22 cellular contexts compared by ENCODE assay signal in the genomic region with DNA sequence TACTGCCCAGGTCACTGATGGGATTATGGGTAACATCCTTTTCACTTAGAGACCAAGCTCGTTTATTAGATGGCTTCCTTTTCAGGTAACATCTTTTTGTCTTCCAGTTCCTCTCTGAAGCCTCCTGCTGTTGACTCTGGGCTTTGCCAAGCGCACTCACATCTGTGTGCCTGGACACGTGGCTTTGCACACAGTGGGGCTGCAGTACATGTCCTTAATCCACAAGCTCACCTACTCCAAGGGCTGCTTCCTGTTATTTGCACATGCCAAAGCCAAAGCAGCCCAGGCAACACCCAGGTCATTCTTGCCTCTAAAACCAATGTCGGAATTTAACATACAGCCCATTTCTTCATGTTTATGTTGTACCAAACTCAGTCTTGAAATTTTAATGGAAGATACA.
A peak's percentile ranks its signal among the peaks of the same experiment; 100 is the strongest.
DNase-seq lines count a peak whose midpoint lies in the region; ATAC-seq, FAIRE-seq and TF ChIP-seq lines count a peak whose summit lies in the region.
"Had no signal": no experiment of that assay in that cellular context is flagged by ENCODE, and none has a peak within 500 bp of the region (broad histone marks: within the 10 kb centered on the region; RNA-seq: fewer than 3 reads in every experiment).

No MANE protein-coding gene starts in this region.

- H3K9me3 ChIP-seq in HepG2 (ENCODE audit: low read length), result no peaks in the 10 kb centered on the region
- H3K9me3 ChIP-seq in right lobe of liver, result no peaks in the 10 kb centered on the region
- no peaks in the 10 kb centered on the region for H3K9me3 ChIP-seq in K562 (replicated peaks; ENCODE audit: control insufficient read depth, insufficient read depth, low read depth, low read length)
- H3K9me3 ChIP-seq: BE2C had no signal

- TF ChIP-seq RAD21 in HepG2 (CRISPR knock-in tag; IDR thresholded peaks at IDR 0.05) (no peak), K562 (CRISPR knock-in tag; conservative IDR thresholded peaks at IDR 0.05 in 1 of 2, IDR thresholded peaks at IDR 0.05 in 1 of 2) (no peak)

- no peak overlapping the region for H3K4me3 Mint-ChIP-seq in WTC11
- H3K4me3 Mint-ChIP-seq in stimulated activated naive B cell treated with anti-CD40 and anti-IgM and Interleukin-4, amounts not matched to agents 10 μg/mL and 1 μg/mL and 100 μg/mL, for 72 hours, result no peak overlapping the region
- H3K4me3 Mint-ChIP-seq: CD4-positive, CD25-positive, alpha-beta regulatory T cell; CD8-positive, alpha-beta memory T cell; HFFc6; IgD-negative memory B cell had no signal

- CTCF ChIA-PET in HepG2 (lab: Yijun Ruan, JAX; ENCODE audit: low intra/inter-chr PET ratio, low total read pairs), result no interaction called here
- CTCF ChIA-PET in WTC11 (lab: Charles Lee), result no interaction called here
- CTCF ChIA-PET in K562 (lab: Yijun Ruan, JAX; ENCODE audit: low intra/inter-chr PET ratio), result no interaction called here

- H4K20me1 ChIP-seq in HepG2 (ENCODE audit: insufficient read depth, low read length), result no peaks in the 10 kb centered on the region
- H4K20me1 ChIP-seq in K562 (replicated peaks; ENCODE audit: control insufficient read depth, insufficient read depth, low read length), result no peaks in the 10 kb centered on the region; the same call in 1 of the 2 replicates

- BruUV-seq in HepG2 (replicated peaks; lab: Mats Ljungman, UMichigan) (no TSS peak), K562 (replicated peaks; lab: Mats Ljungman, UMichigan) (no TSS peak)

- H2AFZ ChIP-seq in HepG2 (ENCODE audit: low read length) (no peak overlapping the region), K562 (ENCODE audit: low read depth, low read length) (no peak overlapping the region)

- TF ChIP-seq POLR2A in HepG2 (IDR thresholded peaks at IDR 0.05; ENCODE audit: insufficient read depth in 1 of 2, low read depth in 2 of 2, low read length in 2 of 2), result no peak
- no peak for TF ChIP-seq POLR2A in right lobe of liver (IDR thresholded peaks at IDR 0.05)
- TF ChIP-seq POLR2A in K562 (conservative IDR thresholded peaks at IDR 0.05), result no peak

- no peaks in the 10 kb centered on the region for H3K9me3 Mint-ChIP-seq in WTC11
- H3K9me3 Mint-ChIP-seq in stimulated activated naive B cell treated with anti-CD40 and anti-IgM and Interleukin-4, amounts not matched to agents 10 μg/mL and 1 μg/mL and 100 μg/mL, for 72 hours, result peaks cover 0 to 3% of the 10 kb centered on the region in 2 donors
- H3K9me3 Mint-ChIP-seq: CD4-positive, CD25-positive, alpha-beta regulatory T cell; CD8-positive, alpha-beta memory T cell; HFFc6; IgD-negative memory B cell had no signal

- H3K4me3 ChIP-seq in HepG2 (replicated peaks in 1 of 3; ENCODE audit: insufficient read depth in 1 of 3, low read depth in 2 of 3, low read length in 3 of 3), result no peak overlapping the region
- no peak overlapping the region for H3K4me3 ChIP-seq in right lobe of liver
- no peak overlapping the region for H3K4me3 ChIP-seq in K562

- ATAC-seq in HepG2, result no peak
- no peak for ATAC-seq in right lobe of liver
- no peak for ATAC-seq in WTC11
- ATAC-seq in K562, result no peak
- no peak for ATAC-seq in stimulated activated naive B cell treated with anti-CD40 and anti-IgM and Interleukin-4, amounts not matched to agents 10 μg/mL and 1 μg/mL and 100 μg/mL, for 72 hours (replicated peaks)
- no peak for ATAC-seq in GM21529 (IDR thresholded peaks at IDR 0.05; ENCODE audit: unreplicated experiment)
- ATAC-seq: HCT116 had no signal

- H3K9ac ChIP-seq in HepG2 (ENCODE audit: insufficient read depth, low read depth, low read length), result no peak overlapping the region
- no peak overlapping the region for H3K9ac ChIP-seq in K562 (ENCODE audit: insufficient read depth in 1 of 2, low read depth in 2 of 2, low read length in 2 of 2)

- H3K27me3 Mint-ChIP-seq in WTC11 (ENCODE audit: low read depth), result no peaks in the 10 kb centered on the region
- no peaks in the 10 kb centered on the region for H3K27me3 Mint-ChIP-seq in stimulated activated naive B cell treated with anti-CD40 and anti-IgM and Interleukin-4, amounts not matched to agents 10 μg/mL and 1 μg/mL and 100 μg/mL, for 72 hours
- H3K27me3 Mint-ChIP-seq: CD4-positive, CD25-positive, alpha-beta regulatory T cell; CD8-positive, alpha-beta memory T cell; IgD-negative memory B cell had no signal

- H3K4me1 ChIP-seq in HepG2 (ENCODE audit: insufficient read depth, low read length) (no peaks in the 10 kb centered on the region), right lobe of liver (peaks cover 0 to 9% (median 0%) of the 10 kb centered on the region in 4 donors), K562 (replicated peaks in 1 of 2; ENCODE audit: control insufficient read depth in 2 of 2, insufficient read depth in 2 of 2, low read length in 2 of 2) (peaks cover 0 to 4% of the 10 kb centered on the region in 2 experiments; a peak in 1 of 5 replicates)
- H3K4me1 ChIP-seq: BE2C had no signal

- TF ChIP-seq CTCF in HepG2 (CRISPR knock-in tag; IDR thresholded peaks at IDR 0.05) (no peak), right lobe of liver (IDR thresholded peaks at IDR 0.05) (no peak), WTC11 (IDR thresholded peaks at IDR 0.05) (no peak), K562 (IDR thresholded peaks at IDR 0.05 in 2 of 3, conservative IDR thresholded peaks at IDR 0.05 in 1 of 3; ENCODE audit: insufficient read depth in 2 of 3, low read depth in 1 of 3, low read length in 3 of 3) (no peak)

- no peaks in the 10 kb centered on the region for H3K36me3 ChIP-seq in HepG2 (replicated peaks in 1 of 2; ENCODE audit: control insufficient read depth in 1 of 2, insufficient read depth in 2 of 2, low read length in 2 of 2)
- peaks cover 0 to 4% (median 0%) of the 10 kb centered on the region in 4 donors for H3K36me3 ChIP-seq in right lobe of liver
- no peaks in the 10 kb centered on the region for H3K36me3 ChIP-seq in K562 (ENCODE audit: control insufficient read depth, insufficient read depth, low read length)
- H3K36me3 ChIP-seq: BE2C had no signal

- no peak overlapping the region for H3K27ac ChIP-seq in HepG2 (ENCODE audit: extremely low read length, insufficient read depth, low read length)
- no peak overlapping the region for H3K27ac ChIP-seq in right lobe of liver
- no peak overlapping the region for H3K27ac ChIP-seq in K562 (ENCODE audit: extremely low read depth, low read depth, low read length)
- H3K27ac ChIP-seq: HL-60 had no signal

- H3K79me2 ChIP-seq in HepG2 (ENCODE audit: insufficient read depth, low read length) (no peaks in the 10 kb centered on the region), K562 (ENCODE audit: control insufficient read depth, insufficient read depth, low read length) (no peaks in the 10 kb centered on the region)

- H3K9me1 ChIP-seq in K562 (ENCODE audit: control insufficient read depth, insufficient read depth, low read length), result no peaks in the 10 kb centered on the region

- 64% methylated on average over 4 of the region's 4 CpGs for WGBS in HepG2 (ENCODE audit: low lambda C conversion rate)
- 96% methylated on average over 4 of the region's 4 CpGs for WGBS in right lobe of liver (ENCODE audit: insufficient coverage, low coverage, low lambda C conversion rate, missing lambda C conversion rate)
- 2% methylated on average over 3 of the region's 4 CpGs for WGBS in K562 (ENCODE audit: insufficient coverage, low coverage, missing lambda C conversion rate)

- POLR2A ChIA-PET in HepG2 (lab: Yijun Ruan, JAX) (no interaction called here), WTC11 (lab: Charles Lee) (no interaction called here), K562 (lab: Yijun Ruan, JAX) (no interaction called here)

- no peaks in the 10 kb centered on the region for H3K36me3 Mint-ChIP-seq in WTC11
- peaks cover 20 to 32% of the 10 kb centered on the region in 2 donors for H3K36me3 Mint-ChIP-seq in stimulated activated naive B cell treated with anti-CD40 and anti-IgM and Interleukin-4, amounts not matched to agents 10 μg/mL and 1 μg/mL and 100 μg/mL, for 72 hours

- FAIRE-seq in HepG2 (lab: Jason Lieb, UNC), result no peak
- no peak for FAIRE-seq in K562 (lab: Jason Lieb, UNC)
- FAIRE-seq: A204.1, G401.6 had no signal

- H3K27ac Mint-ChIP-seq in WTC11, result peak overlapping the region; percentile 88; the same call in 1 of the 2 replicates
- peak overlapping the region; percentile 2 for H3K27ac Mint-ChIP-seq in stimulated activated naive B cell treated with anti-CD40 and anti-IgM and Interleukin-4, amounts not matched to agents 10 μg/mL and 1 μg/mL and 100 μg/mL, for 72 hours
- H3K27ac Mint-ChIP-seq: HFFc6, IgD-negative memory B cell had no signal

- no peak for TF ChIP-seq EP300 in HepG2 (IDR thresholded peaks at IDR 0.05; ENCODE audit: low read depth in 2 of 2, low read length in 2 of 2)
- TF ChIP-seq EP300 in HepG2 (CRISPR knock-in tag; IDR thresholded peaks at IDR 0.05; ENCODE audit: borderline replicate concordance), result no peak
- no peak for TF ChIP-seq EP300 in K562 (IDR thresholded peaks at IDR 0.05; ENCODE audit: low read length)

- DNase-seq in HepG2 (ENCODE audit: low spot score) (no peak), right lobe of liver (no peak), WTC11 (ENCODE audit: low spot score) (no peak), K562 (ENCODE audit: extremely low read depth in 1 of 4, low spot score in 3 of 4) (no peak), dedifferentiated amniotic fluid mesenchymal stem cell (ENCODE audit: extremely low spot score) (no peak)
- no peak for DNase-seq in stimulated activated naive B cell treated with anti-CD40 and anti-IgM and Interleukin-4, amounts not matched to agents 10 μg/mL and 1 μg/mL and 100 μg/mL, for 72 hours
- no peak for DNase-seq in effector CD4-positive, alpha-beta T cell
- DNase-seq: ACHN; BE2C; C1 segment of cervical spinal cord; CD4-positive, CD25-positive, alpha-beta regulatory T cell; CD8-positive, alpha-beta memory T cell; COR-L47; GOT3; H7; HFFc6 had no signal

- intact Hi-C loops in HepG2 (cut with micrococcal nuclease; ENCODE audit: unreplicated experiment), result no loop called here
- intact Hi-C loops in right lobe of liver (cut with DNase I), result no loop called here
- intact Hi-C loops in K562 (cut with micrococcal nuclease), result no loop called here

- H3K4me2 ChIP-seq in HepG2 (ENCODE audit: low read depth, low read length) (no peak overlapping the region), K562 (ENCODE audit: insufficient read depth, low read length) (no peak overlapping the region)

- H3K4me1 Mint-ChIP-seq in WTC11, result peaks cover 7% of the 10 kb centered on the region
- peaks cover 23 to 40% of the 10 kb centered on the region in 2 donors for H3K4me1 Mint-ChIP-seq in stimulated activated naive B cell treated with anti-CD40 and anti-IgM and Interleukin-4, amounts not matched to agents 10 μg/mL and 1 μg/mL and 100 μg/mL, for 72 hours

- in situ Hi-C loops in HepG2 (cut with HindIII; ENCODE audit: extremely low pct_ligation_motif_present, low pct_unique_long_range_greater_than_20kb) (no loop called here), K562 (cut with MboI) (no loop called here)

- H3K27me3 ChIP-seq in HepG2 (ENCODE audit: control insufficient read depth in 1 of 2, insufficient read depth in 2 of 2, low read length in 2 of 2) (no peaks in the 10 kb centered on the region; a peak in 1 of 5 replicates), right lobe of liver (no peaks in the 10 kb centered on the region), K562 (ENCODE audit: control insufficient read depth in 2 of 2, insufficient read depth in 2 of 2, low read length in 2 of 2) (no peaks in the 10 kb centered on the region)
- H3K27me3 ChIP-seq: BE2C had no signal

TF ChIP-seq in K562, 482 proteins besides CTCF, POLR2A, EP300 and RAD21:
- TF ChIP-seq BMI1 (IDR thresholded peaks at IDR 0.05; ENCODE audit: low read length), result no peak
- peak; percentile 73 for TF ChIP-seq ZKSCAN1 (IDR thresholded peaks at IDR 0.05; ENCODE audit: low read depth, low read length)

Comparison
In these comparisons a context has a peak if more than half of its experiments do, and no peak if none do; other contexts are left out.
1. Of the 241 proteins assayed by ChIP-seq in both HepG2 and K562: peak only in HepG2: MNT; only in K562: none; in both: ZKSCAN1; in neither: 239.